Comparison of ENCODE assay signal across 13 cellular contexts in the genomic region with DNA sequence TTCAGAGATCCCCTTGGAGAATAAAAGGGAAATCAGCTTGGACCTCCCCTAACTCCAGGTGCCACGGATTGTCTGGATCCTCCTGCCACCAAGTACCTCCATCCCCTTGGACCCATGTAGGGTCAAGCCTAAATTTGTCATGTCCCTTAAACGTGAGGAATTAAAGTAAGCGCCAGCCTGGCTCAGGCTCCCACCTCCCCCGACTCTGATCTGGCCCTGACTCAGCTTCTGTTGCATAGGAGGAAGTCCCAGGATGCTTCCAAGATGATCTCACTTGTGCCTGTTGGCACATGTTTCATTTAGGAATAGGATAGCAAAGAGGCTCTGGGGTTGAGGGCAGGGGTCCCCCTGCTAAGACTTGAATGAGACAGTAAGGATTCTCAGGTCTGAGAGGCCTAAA.
DNase-seq lines count a peak whose midpoint lies in the region; ATAC-seq lines count a peak whose summit lies in the region.
"Had no signal": no experiment of that assay in that cellular context is flagged by ENCODE, and none has a peak within 500 bp of the region (broad histone marks: within the 10 kb centered on the region; RNA-seq: fewer than 3 reads in every experiment).

No MANE protein-coding gene starts in this region.

- no peak for ATAC-seq in HG03139 (IDR thresholded peaks at IDR 0.05; ENCODE audit: unreplicated experiment)
- no peak for ATAC-seq in T-helper 17 cell
- ATAC-seq: natural killer cell treated with Interleukin-12 subunit alpha and Interleukin-12 subunit beta and Interleukin-15 and Interleukin-18, amount 100 ng/mL, for 72 hours had no signal

- no peaks in the 10 kb centered on the region for H3K79me2 ChIP-seq in ACC112 (ENCODE audit: control insufficient read depth, insufficient read depth, low read length, unreplicated experiment)

- no peaks in the 10 kb centered on the region for H3K27me3 ChIP-seq in ACC112 (ENCODE audit: insufficient read depth, low read length)

- H3K4me3 Mint-ChIP-seq in T-helper 17 cell: no peak overlapping the region
- H3K4me3 Mint-ChIP-seq: activated T-cell treated with anti-CD3 and anti-CD28 coated beads, Interleukin-2, amount 50 U/mL, for 24 hours; natural killer cell treated with Interleukin-12 subunit alpha and Interleukin-12 subunit beta and Interleukin-15 and Interleukin-18, amount 100 ng/mL, for 72 hours had no signal

- H3K9me3 ChIP-seq in T-helper 17 cell (ENCODE audit: control insufficient read depth, low read length, poor library complexity, severe bottlenecking): no peaks in the 10 kb centered on the region

- H3K4me1 Mint-ChIP-seq in T-helper 17 cell: peaks cover 15% of the 10 kb centered on the region

- DNase-seq in HK-2 (ENCODE audit: unreplicated experiment) (peak; percentile 35), astrocyte of the hippocampus (ENCODE audit: low read depth, low spot score) (peak; percentile 73), islet precursor cell (peak; percentile 85), anterior cingulate cortex (lab: John Stamatoyannopoulos, UW) (no peak), T-helper 17 cell (no peak), globus pallidus (ENCODE audit: low spot score) (no peak)
- DNase-seq: activated T-cell treated with anti-CD3 and anti-CD28 coated beads, Interleukin-2, amount 50 U/mL, for 24 hours; C1 segment of cervical spinal cord; KG1; T-helper 9 cell had no signal

- H3K36me3 ChIP-seq in ACC112 (ENCODE audit: insufficient read depth, low read length): no peaks in the 10 kb centered on the region

- peak overlapping the region; percentile 47 for H2AFZ ChIP-seq in ACC112 (ENCODE audit: low read length, unreplicated experiment)

- H3K27ac ChIP-seq in ACC112 (ENCODE audit: low read depth, low read length): peak overlapping the region; percentile 70

- peaks cover 15% of the 10 kb centered on the region for H3K27me3 Mint-ChIP-seq in T-helper 17 cell
- H3K27me3 Mint-ChIP-seq: activated T-cell treated with anti-CD3 and anti-CD28 coated beads, Interleukin-2, amount 50 U/mL, for 24 hours had no signal

- peaks cover 2% of the 10 kb centered on the region for H3K36me3 Mint-ChIP-seq in T-helper 17 cell (ENCODE audit: low read depth)

- no peak overlapping the region for H3K4me3 ChIP-seq in ACC112 (ENCODE audit: low read depth, low read length)

- H3K4me1 ChIP-seq in ACC112 (ENCODE audit: control insufficient read depth, insufficient read depth, low read length, unreplicated experiment): peaks cover 54% of the 10 kb centered on the region

- no peak overlapping the region for H3K27ac Mint-ChIP-seq in T-helper 17 cell
- H3K27ac Mint-ChIP-seq: activated T-cell treated with anti-CD3 and anti-CD28 coated beads, Interleukin-2, amount 50 U/mL, for 24 hours had no signal

Comparison
In these comparisons a context has a peak if more than half of its experiments do, and no peak if none do; other contexts are left out.
1. DNase-seq: peak in HK-2 (single experiment), astrocyte of the hippocampus (single experiment) and islet precursor cell (single experiment); none in anterior cingulate cortex (0 of 58), T-helper 17 cell (0 of 3) and globus pallidus (single experiment).